ENCODE assay signal across 1 cellular context in the genomic region with DNA sequence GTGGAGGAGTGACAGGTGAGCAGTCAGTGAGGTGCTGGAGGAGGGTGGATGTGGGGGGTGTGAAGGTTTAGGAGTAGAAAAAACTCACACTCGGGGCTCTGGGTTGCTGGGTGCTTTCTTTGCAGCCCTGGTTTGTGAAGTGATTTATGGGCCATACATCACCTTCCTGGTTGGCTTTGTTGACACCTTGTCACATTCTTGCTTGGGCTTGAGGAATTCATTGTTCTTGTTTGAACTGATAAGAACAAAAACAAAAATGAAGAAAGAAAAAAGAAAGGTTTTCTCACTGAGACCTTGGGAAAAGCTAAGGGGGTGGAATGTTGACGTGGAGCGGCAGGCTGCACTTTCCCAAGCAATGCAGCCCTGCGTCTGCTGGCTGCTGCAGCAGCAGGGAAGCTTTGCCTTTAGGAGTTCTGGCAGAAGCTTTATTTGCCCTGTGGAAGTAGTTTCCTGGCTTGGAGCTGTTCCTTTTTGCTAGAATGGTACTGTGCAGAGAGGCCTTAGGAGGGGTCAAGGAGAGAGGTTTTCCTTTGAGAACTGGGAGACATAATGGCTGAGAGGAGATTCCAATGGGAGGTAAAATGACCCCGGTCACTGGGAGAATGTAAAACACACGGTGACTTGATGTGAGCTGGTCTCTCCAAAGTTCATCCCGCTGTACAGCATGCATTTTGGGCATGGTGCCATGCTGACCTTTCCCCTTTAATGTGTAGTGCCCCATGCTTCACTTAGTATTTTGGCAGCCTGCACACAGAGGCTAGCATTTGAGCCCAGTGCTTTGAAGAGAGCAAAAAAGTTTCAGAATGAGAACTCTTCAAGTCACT.
A peak's percentile ranks its signal among the peaks of the same experiment; 100 is the strongest.
TF ChIP-seq lines count a peak whose summit lies in the region.

No MANE protein-coding gene starts in this region.

TF ChIP-seq in Ishikawa, 13 proteins besides CTCF, POLR2A, EP300 and RAD21 (continued from another document):
- TF ChIP-seq, protein P1, sequence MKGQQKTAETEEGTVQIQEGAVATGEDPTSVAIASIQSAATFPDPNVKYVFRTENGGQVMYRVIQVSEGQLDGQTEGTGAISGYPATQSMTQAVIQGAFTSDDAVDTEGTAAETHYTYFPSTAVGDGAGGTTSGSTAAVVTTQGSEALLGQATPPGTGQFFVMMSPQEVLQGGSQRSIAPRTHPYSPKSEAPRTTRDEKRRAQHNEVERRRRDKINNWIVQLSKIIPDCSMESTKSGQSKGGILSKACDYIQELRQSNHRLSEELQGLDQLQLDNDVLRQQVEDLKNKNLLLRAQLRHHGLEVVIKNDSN (IDR thresholded peaks at IDR 0.05), result no peak
- TF ChIP-seq YY1 (IDR thresholded peaks at IDR 0.05; ENCODE audit: low read depth), result 0 out of 2 replicates have a peak, but pooled peaks have one; percentile 35
